ENCODE assay signal across 20 cellular contexts in genomic region chr12:29561736-29562135, GRCh38.
DNase-seq lines count a peak whose midpoint lies in the region; ATAC-seq, FAIRE-seq and TF ChIP-seq lines count a peak whose summit lies in the region.
"Had no signal": no experiment of that assay in that cellular context is flagged by ENCODE, and none has a peak within 500 bp of the region (broad histone marks: within the 10 kb centered on the region; RNA-seq: fewer than 3 reads in every experiment).

No MANE protein-coding gene starts in this region.

- no peaks in the 10 kb centered on the region for H3K9me3 Mint-ChIP-seq in astrocyte (ENCODE audit: unreplicated experiment)
- H3K9me3 Mint-ChIP-seq: activated CD4-positive, alpha-beta memory T cell treated with anti-CD3 and anti-CD28 coated beads, Interleukin-2, amount 10 ng/mL, durations not matched to agents 7 days and 5 days; dendritic cell treated with granulocyte-macrophage colony-stimulating factor and Interleukin-4, amounts not matched to agents 40 ng/mL and 50 ng/mL, for 4 days had no signal

- H3K4me1 ChIP-seq in astrocyte (ENCODE audit: insufficient read depth, low read length): peaks cover 7% of the 10 kb centered on the region
- H3K4me1 ChIP-seq in skeletal muscle tissue (ENCODE audit: control insufficient read depth in 3 of 3, insufficient read depth in 3 of 3, low read length in 3 of 3): peaks cover 18 to 28% (median 18%) of the 10 kb centered on the region in 3 donors

- peak overlapping the region; percentile 16 for H3K4me2 ChIP-seq in astrocyte (ENCODE audit: low read length)
- H3K4me2 ChIP-seq: KMS-11 had no signal

- H3K27ac ChIP-seq in astrocyte (ENCODE audit: low read depth, low read length): no peak overlapping the region
- H3K27ac ChIP-seq in skeletal muscle tissue (ENCODE audit: low read depth, low read length): peak overlapping the region; percentile 75
- H3K27ac ChIP-seq: HL-60, KMS-11, neutrophil had no signal

- CTCF ChIA-PET in BJ (lab: Yijun Ruan, JAX): interaction anchor here (1.2 kb wide), 1 partner anchor 27 kb away, joined by 3 read pairs; no protein-coding TSS in a partner anchor
- CTCF ChIA-PET in GM10248 (lab: Yijun Ruan, JAX): no interaction called here

- H3K4me3 ChIP-seq in BJ (ENCODE audit: low read depth, low read length) (no peak overlapping the region), astrocyte (ENCODE audit: insufficient read depth, low read depth, low read length) (no peak overlapping the region), skeletal muscle tissue (ENCODE audit: low read length in 3 of 3) (no peak overlapping the region)

- POLR2A ChIA-PET in BJ (lab: Charles Lee): no interaction called here
- POLR2A ChIA-PET in GM10248 (lab: Yijun Ruan, JAX): no interaction called here

- peaks cover 2% of the 10 kb centered on the region for H3K36me3 Mint-ChIP-seq in astrocyte (ENCODE audit: low read depth, unreplicated experiment)

- no peak overlapping the region for H2AFZ ChIP-seq in astrocyte (ENCODE audit: low read depth, low read length)

- no peak overlapping the region for H3K4me3 Mint-ChIP-seq in astrocyte (ENCODE audit: unreplicated experiment)
- H3K4me3 Mint-ChIP-seq: activated CD4-positive, alpha-beta memory T cell treated with anti-CD3 and anti-CD28 coated beads, Interleukin-2, amount 10 ng/mL, durations not matched to agents 7 days and 5 days; dendritic cell treated with granulocyte-macrophage colony-stimulating factor and Interleukin-4, amounts not matched to agents 40 ng/mL and 50 ng/mL, for 4 days; stimulated activated naive CD8-positive, alpha-beta T cell treated with anti-CD3 and anti-CD28 coated beads, Interleukin-15, amount 100 ng/mL, for 72 hours had no signal

- TF ChIP-seq CTCF in BJ (IDR thresholded peaks at IDR 0.05; ENCODE audit: insufficient read depth, low read depth, low read length) (no peak), astrocyte (IDR thresholded peaks at IDR 0.05; ENCODE audit: insufficient read depth, low read depth, low read length) (no peak), GM10248 (IDR thresholded peaks at IDR 0.05; ENCODE audit: control extremely low read depth, extremely low read depth, low read depth, missing control alignments) (no peak)

- no peak overlapping the region for H3K9ac ChIP-seq in astrocyte (ENCODE audit: low read length)
- H3K9ac ChIP-seq in skeletal muscle tissue (ENCODE audit: low read depth in 1 of 3, low read length in 3 of 3): peak overlapping the region in 1 of 3 donors; percentile 26
- H3K9ac ChIP-seq: KMS-11 had no signal

- H3K27ac Mint-ChIP-seq in astrocyte (ENCODE audit: unreplicated experiment): no peak overlapping the region
- H3K27ac Mint-ChIP-seq: activated CD4-positive, alpha-beta memory T cell treated with anti-CD3 and anti-CD28 coated beads, Interleukin-2, amount 10 ng/mL, durations not matched to agents 7 days and 5 days; dendritic cell treated with granulocyte-macrophage colony-stimulating factor and Interleukin-4, amounts not matched to agents 40 ng/mL and 50 ng/mL, for 4 days; stimulated activated naive CD8-positive, alpha-beta T cell treated with anti-CD3 and anti-CD28 coated beads, Interleukin-15, amount 100 ng/mL, for 72 hours had no signal

- no peak for ATAC-seq in HG03045 (IDR thresholded peaks at IDR 0.05; ENCODE audit: unreplicated experiment)
- ATAC-seq: SK-N-SH treated with all-trans-retinoic acid at 6 μM for 48 hours; stimulated activated naive CD8-positive, alpha-beta T cell treated with anti-CD3 and anti-CD28 coated beads, Interleukin-15, amount 100 ng/mL, for 72 hours had no signal

- DNase-seq in BJ (ENCODE audit: low read depth) (peak; percentile 67), astrocyte (ENCODE audit: low read depth) (peak; percentile 18), left kidney (ENCODE audit: low read depth, low spot score) (peak; percentile 46), hypothalamus (lab: John Stamatoyannopoulos, UW) (no peak), GM10248 (ENCODE audit: extremely low spot score) (no peak), NCI-H446 treated with DMSO at 0.1 percent for 48 hours (lab: John Stamatoyannopoulos, UW) (no peak)
- DNase-seq: activated CD4-positive, alpha-beta memory T cell treated with anti-CD3 and anti-CD28 coated beads, Interleukin-2, amount 10 ng/mL, durations not matched to agents 7 days and 5 days; H7; mammary epithelial cell; NCI-H1436; NCI-H510A treated with DMSO at 0.1 percent for 48 hours; stimulated activated CD4-positive, alpha-beta T cell treated with anti-CD3 and anti-CD28 coated beads, Interleukin-12 subunit alpha, Interleukin-12 subunit beta, amount 100 ng/mL, for 4 hours; stimulated activated naive CD8-positive, alpha-beta T cell treated with anti-CD3 and anti-CD28 coated beads, Interleukin-15, amount 100 ng/mL, for 72 hours had no signal

- no peaks in the 10 kb centered on the region for H4K20me1 ChIP-seq in astrocyte (ENCODE audit: insufficient read depth, low read length)

- no peaks in the 10 kb centered on the region for H3K27me3 Mint-ChIP-seq in astrocyte (ENCODE audit: low read depth, unreplicated experiment)
- H3K27me3 Mint-ChIP-seq: dendritic cell treated with granulocyte-macrophage colony-stimulating factor and Interleukin-4, amounts not matched to agents 40 ng/mL and 50 ng/mL, for 4 days had no signal

- no peaks in the 10 kb centered on the region for H3K27me3 ChIP-seq in BJ (ENCODE audit: control insufficient read depth, insufficient read depth, low read length)
- no peaks in the 10 kb centered on the region for H3K27me3 ChIP-seq in astrocyte (ENCODE audit: insufficient read depth, low read length)
- no peaks in the 10 kb centered on the region for H3K27me3 ChIP-seq in skeletal muscle tissue (ENCODE audit: control insufficient read depth in 3 of 3, insufficient read depth in 3 of 3, low read length in 3 of 3)

- H3K79me2 ChIP-seq in astrocyte (ENCODE audit: insufficient read depth, low read length): no peaks in the 10 kb centered on the region

- no peaks in the 10 kb centered on the region for H3K36me3 ChIP-seq in BJ (ENCODE audit: control insufficient read depth, insufficient read depth, low read length)
- no peaks in the 10 kb centered on the region for H3K36me3 ChIP-seq in astrocyte (ENCODE audit: insufficient read depth, low read length)
- H3K36me3 ChIP-seq in skeletal muscle tissue (ENCODE audit: control insufficient read depth in 3 of 3, insufficient read depth in 3 of 3, low read length in 3 of 3): peaks cover 0 to 4% (median 1%) of the 10 kb centered on the region in 3 donors
- H3K36me3 ChIP-seq: neutrophil had no signal

- peaks cover 17% of the 10 kb centered on the region for H3K4me1 Mint-ChIP-seq in astrocyte (ENCODE audit: low read depth, unreplicated experiment)
- H3K4me1 Mint-ChIP-seq: activated CD4-positive, alpha-beta memory T cell treated with anti-CD3 and anti-CD28 coated beads, Interleukin-2, amount 10 ng/mL, durations not matched to agents 7 days and 5 days; stimulated activated naive CD8-positive, alpha-beta T cell treated with anti-CD3 and anti-CD28 coated beads, Interleukin-15, amount 100 ng/mL, for 72 hours had no signal

- no peaks in the 10 kb centered on the region for H3K9me3 ChIP-seq in astrocyte (ENCODE audit: insufficient read depth, low read depth, low read length)
- H3K9me3 ChIP-seq in skeletal muscle tissue (ENCODE audit: control insufficient read depth in 3 of 3, low read length in 3 of 3): no peaks in the 10 kb centered on the region
- H3K9me3 ChIP-seq: neutrophil had no signal

- no peak for FAIRE-seq in astrocyte (lab: Jason Lieb, UNC)

Comparison
In these comparisons a context has a peak if more than half of its experiments do, and no peak if none do; other contexts are left out.
1. DNase-seq: peak in BJ (single experiment), astrocyte (single experiment) and left kidney (single experiment); none in hypothalamus (0 of 51), GM10248 (single experiment) and NCI-H446 treated with DMSO at 0.1 percent for 48 hours (single experiment).